In the genomic region with DNA sequence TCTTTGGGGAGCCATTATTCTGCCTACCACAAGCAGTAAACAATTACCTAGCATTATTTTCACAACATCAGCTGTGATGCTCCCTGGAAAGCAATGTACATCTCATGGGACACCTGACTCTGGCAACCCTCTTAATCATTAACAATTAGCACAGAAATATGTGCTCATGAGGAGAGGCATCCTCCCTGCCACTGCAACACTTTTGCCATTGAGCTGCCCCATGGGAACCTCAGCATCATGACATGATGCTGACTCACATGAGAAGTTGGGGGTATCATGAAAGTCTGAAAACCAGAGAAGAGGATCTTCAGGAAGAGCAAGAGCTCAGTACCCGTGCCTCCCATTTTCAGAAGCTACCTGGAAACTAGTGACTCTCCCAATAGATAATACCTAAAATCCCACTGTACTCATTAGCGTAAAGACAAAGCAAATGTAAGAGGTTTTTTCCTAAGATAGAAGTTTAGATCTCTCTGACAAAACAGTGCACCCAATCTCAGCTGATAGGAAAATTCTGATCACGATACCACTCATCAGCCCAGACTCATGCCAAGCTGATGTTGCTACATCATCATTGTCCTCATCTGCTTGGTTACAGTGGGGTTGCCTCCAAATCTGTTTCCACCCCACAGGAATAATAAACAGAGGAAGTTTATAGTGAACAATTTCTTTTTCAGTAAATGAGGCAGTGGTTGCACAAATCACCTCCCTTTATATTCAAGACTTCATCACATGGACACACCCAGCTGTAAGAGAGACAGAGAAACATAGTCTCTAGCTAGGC, we compare ENCODE assay signal across 20 cellular contexts.
"Had no signal": no experiment of that assay in that cellular context is flagged by ENCODE, and none has a peak within 500 bp of the region (broad histone marks: within the 10 kb centered on the region; RNA-seq: fewer than 3 reads in every experiment).

No MANE protein-coding gene starts in this region.

- H3K4me1 Mint-ChIP-seq: activated CD8-positive, alpha-beta memory T cell treated with anti-CD3 and anti-CD28 coated beads, Interleukin-2, amount 10 ng/mL, durations not matched to agents 7 days and 5 days; endodermal cell; mesothelial cell of epicardium had no signal

- H3K27ac Mint-ChIP-seq: activated CD8-positive, alpha-beta memory T cell treated with anti-CD3 and anti-CD28 coated beads, Interleukin-2, amount 10 ng/mL, durations not matched to agents 7 days and 5 days; activated naive CD4-positive, alpha-beta T cell treated with anti-CD3 and anti-CD28 coated beads, Interleukin-2, amount 50 U/mL, for 72 hours; activated T-cell treated with anti-CD3 and anti-CD28 coated beads, Interleukin-2, amount 50 U/mL, for 24 hours; dendritic cell treated with granulocyte-macrophage colony-stimulating factor and Interleukin-4, amounts not matched to agents 40 ng/mL and 50 ng/mL, for 4 days; endodermal cell; mesothelial cell of epicardium; stimulated activated naive CD8-positive, alpha-beta T cell treated with anti-CD3 and anti-CD28 coated beads, Interleukin-15, Interleukin-2, amounts not matched to agents 100 ng/mL and 50 ng/mL, for 24 hours had no signal

- H3K9me3 Mint-ChIP-seq: stimulated activated naive CD8-positive, alpha-beta T cell treated with anti-CD3 and anti-CD28 coated beads, Interleukin-15, Interleukin-2, amounts not matched to agents 100 ng/mL and 50 ng/mL, for 24 hours had no signal

- H3K36me3 ChIP-seq: gastrocnemius medialis, pancreas, thoracic aorta had no signal

- H3K9me3 ChIP-seq: body of pancreas, gastrocnemius medialis, pancreas, thoracic aorta had no signal

- DNase-seq: activated CD4-positive, alpha-beta T cell treated with anti-CD3 and anti-CD28 coated beads for 1 hour; activated CD4-positive, alpha-beta T cell treated with anti-CD3 and anti-CD28 coated beads, Interleukin-2, amount 50 U/mL, for 48 hours; activated CD8-positive, alpha-beta memory T cell treated with anti-CD3 and anti-CD28 coated beads, Interleukin-2, amount 10 ng/mL, durations not matched to agents 7 days and 5 days; activated effector memory CD4-positive, alpha-beta T cell treated with Interleukin-2 at 50 U/mL for 16 hours; activated T-cell treated with anti-CD3 and anti-CD28 coated beads, Interleukin-2, amount 50 U/mL, for 24 hours; amniotic stem cell; body of pancreas; cerebellar nuclear complex; endodermal cell; gastrocnemius medialis; kidney glomerular epithelial cell; pancreas; stimulated activated CD4-positive, alpha-beta T cell treated with anti-CD3 and anti-CD28 coated beads, Interleukin-15, amount 100 ng/mL, for 24 hours; stimulated activated CD4-positive, alpha-beta T cell treated with anti-CD3 and anti-CD28 coated beads, Interleukin-4, amount 100 ng/mL, for 24 hours had no signal

- ATAC-seq: activated CD8-positive, alpha-beta memory T cell treated with anti-CD3 and anti-CD28 coated beads, Interleukin-2, amount 10 ng/mL, durations not matched to agents 7 days and 5 days; activated naive CD4-positive, alpha-beta T cell treated with anti-CD3 and anti-CD28 coated beads, Interleukin-2, amount 50 U/mL, for 72 hours; body of pancreas; esophagus mucosa; gastrocnemius medialis; pancreas had no signal

- H3K4me3 ChIP-seq: body of pancreas, gastrocnemius medialis, pancreas, thoracic aorta had no signal

- H3K27ac ChIP-seq: body of pancreas, gastrocnemius medialis, pancreas, thoracic aorta had no signal

- H3K4me1 ChIP-seq: body of pancreas, pancreas had no signal

- H3K27me3 Mint-ChIP-seq: activated CD8-positive, alpha-beta memory T cell treated with anti-CD3 and anti-CD28 coated beads, Interleukin-2, amount 10 ng/mL, durations not matched to agents 7 days and 5 days; activated T-cell treated with anti-CD3 and anti-CD28 coated beads, Interleukin-2, amount 50 U/mL, for 24 hours; dendritic cell treated with granulocyte-macrophage colony-stimulating factor and Interleukin-4, amounts not matched to agents 40 ng/mL and 50 ng/mL, for 4 days; stimulated activated naive CD8-positive, alpha-beta T cell treated with anti-CD3 and anti-CD28 coated beads, Interleukin-15, Interleukin-2, amounts not matched to agents 100 ng/mL and 50 ng/mL, for 24 hours had no signal

- H3K4me3 Mint-ChIP-seq: activated CD8-positive, alpha-beta memory T cell treated with anti-CD3 and anti-CD28 coated beads, Interleukin-2, amount 10 ng/mL, durations not matched to agents 7 days and 5 days; activated T-cell treated with anti-CD3 and anti-CD28 coated beads, Interleukin-2, amount 50 U/mL, for 24 hours; dendritic cell treated with granulocyte-macrophage colony-stimulating factor and Interleukin-4, amounts not matched to agents 40 ng/mL and 50 ng/mL, for 4 days; endodermal cell; mesothelial cell of epicardium; stimulated activated naive CD8-positive, alpha-beta T cell treated with anti-CD3 and anti-CD28 coated beads, Interleukin-15, Interleukin-2, amounts not matched to agents 100 ng/mL and 50 ng/mL, for 24 hours had no signal

- H3K27me3 ChIP-seq: body of pancreas, gastrocnemius medialis, pancreas had no signal

- H3K36me3 Mint-ChIP-seq: activated CD8-positive, alpha-beta memory T cell treated with anti-CD3 and anti-CD28 coated beads, Interleukin-2, amount 10 ng/mL, durations not matched to agents 7 days and 5 days; activated naive CD4-positive, alpha-beta T cell treated with anti-CD3 and anti-CD28 coated beads, Interleukin-2, amount 50 U/mL, for 72 hours had no signal
